ENCODE assay signal across 17 cellular contexts in genomic region chr17:66583112-66583748, GRCh38.
DNase-seq lines count a peak whose midpoint lies in the region; ATAC-seq, FAIRE-seq and TF ChIP-seq lines count a peak whose summit lies in the region.
"Had no signal": no experiment of that assay in that cellular context is flagged by ENCODE, and none has a peak within 500 bp of the region (broad histone marks: within the 10 kb centered on the region; RNA-seq: fewer than 3 reads in every experiment).

No MANE protein-coding gene starts in this region.

- TF ChIP-seq CTCF in hepatocyte (IDR thresholded peaks at IDR 0.05; ENCODE audit: poor library complexity) = no peak
- no peak for TF ChIP-seq CTCF in nephron (IDR thresholded peaks at IDR 0.05; ENCODE audit: unreplicated experiment in 3 of 3)
- TF ChIP-seq CTCF in heart left ventricle (IDR thresholded peaks at IDR 0.05) = no peak

- H3K27me3 ChIP-seq in BLaER1 (no peaks in the 10 kb centered on the region), hepatocyte (no peaks in the 10 kb centered on the region), heart left ventricle (no peaks in the 10 kb centered on the region)
- H3K27me3 ChIP-seq: BE2C, SJSA1 had no signal

- H3K4me2 ChIP-seq in BLaER1 = peak overlapping the region; percentile 53
- H3K4me2 ChIP-seq in hepatocyte = peak overlapping the region; percentile 45

- peaks cover 5% of the 10 kb centered on the region for H3K79me2 ChIP-seq in hepatocyte

- ATAC-seq in heart left ventricle (no peak), T-cell (replicated peaks in 1 of 4) (no peak)
- ATAC-seq: PC-3 had no signal

- no peak overlapping the region for H3K9ac ChIP-seq in BLaER1

- H4K20me1 ChIP-seq in BLaER1 = no peaks in the 10 kb centered on the region
- H4K20me1 ChIP-seq in hepatocyte (ENCODE audit: insufficient read depth, poor library complexity, severe bottlenecking) = no peaks in the 10 kb centered on the region

- H3K9me3 ChIP-seq in BLaER1 (peaks cover 11% of the 10 kb centered on the region; the same call in 1 of the 2 replicates), hepatocyte (ENCODE audit: low read depth) (no peaks in the 10 kb centered on the region), heart left ventricle (no peaks in the 10 kb centered on the region)
- H3K9me3 ChIP-seq: BE2C, SJSA1 had no signal

- POLR2A ChIA-PET in T-cell (lab: Charles Lee) = no interaction called here

- WGBS in hepatocyte (ENCODE audit: low lambda C conversion rate, missing lambda C conversion rate) = 62% methylated on average over 4 of the region's 4 CpGs
- WGBS in heart left ventricle, 4 donors = 65 to 73% (median 70%) methylated on average over 4 of the region's 4 CpGs

- H3K36me3 Mint-ChIP-seq in nephron (ENCODE audit: low read depth) (peaks cover 4% of the 10 kb centered on the region), T-cell (peaks cover 35% of the 10 kb centered on the region)

- H3K27ac ChIP-seq in BLaER1 (no peak overlapping the region), hepatocyte (peak overlapping the region; percentile 25), heart left ventricle (no peak overlapping the region)
- H3K27ac ChIP-seq: SJSA1 had no signal

- no peaks in the 10 kb centered on the region for H3K9me2 ChIP-seq in hepatocyte (replicated peaks; ENCODE audit: insufficient read depth)

- H3K4me1 Mint-ChIP-seq in nephron (peaks cover 45% of the 10 kb centered on the region), T-cell (peaks cover 58 to 65% (median 59%) of the 10 kb centered on the region in 3 donors)

- H3K4me3 Mint-ChIP-seq in nephron = peak overlapping the region in 1 of 3 experiments; percentile 14
- H3K4me3 Mint-ChIP-seq in T-cell = no peak overlapping the region
- H3K4me3 Mint-ChIP-seq: H9 had no signal

- H3K27ac Mint-ChIP-seq in nephron (peak overlapping the region; percentile 78 to 95 (median 90)), T-cell (no peak overlapping the region)

- H3K4me1 ChIP-seq in BLaER1 (peaks cover 17% of the 10 kb centered on the region), hepatocyte (ENCODE audit: insufficient read depth) (peaks cover 14% of the 10 kb centered on the region), heart left ventricle (peaks cover 0 to 40% (median 13%) of the 10 kb centered on the region in 12 donors)

- H3K4me3 ChIP-seq in BLaER1 (no peak overlapping the region), hepatocyte (no peak overlapping the region), heart left ventricle (no peak overlapping the region)
- H3K4me3 ChIP-seq: SJSA1 had no signal

- CTCF ChIA-PET in T-cell (lab: Charles Lee) = no interaction called here

- no peak overlapping the region for H2AFZ ChIP-seq in hepatocyte

- TF ChIP-seq POLR2A in heart left ventricle (IDR thresholded peaks at IDR 0.05) (no peak), GM12891 (IDR thresholded peaks at IDR 0.05; ENCODE audit: low read depth, low read length) (no peak)

- H3K27me3 Mint-ChIP-seq in nephron (ENCODE audit: low read depth) (peaks cover 4% of the 10 kb centered on the region), T-cell (no peaks in the 10 kb centered on the region)

- intact Hi-C loops in heart left ventricle (cut with DNase I) = no loop called here

- DNase-seq in DMS53 (lab: John Stamatoyannopoulos, UW) (peak; percentile 8), hepatocyte (ENCODE audit: low spot score) (no peak), heart left ventricle (no peak), GM12891 (ENCODE audit: insufficient read length, low spot score) (no peak), HuH-7 (ENCODE audit: low spot score) (no peak), T-cell (no peak)
- DNase-seq: BE2C, EL, NCI-H1105, NCI-H1694, NCI-H510A treated with DMSO at 0.1 percent for 48 hours, NCI-H82, PC-3 had no signal

- H3K9me3 Mint-ChIP-seq in nephron (peaks cover 3% of the 10 kb centered on the region), T-cell (peaks cover 0 to 6% (median 2%) of the 10 kb centered on the region in 3 donors)

- no peak for FAIRE-seq in GM12891 (lab: Jason Lieb, UNC)

- H3K36me3 ChIP-seq in BLaER1 (no peaks in the 10 kb centered on the region), hepatocyte (replicated peaks; ENCODE audit: insufficient read depth, low read depth) (no peaks in the 10 kb centered on the region), heart left ventricle (no peaks in the 10 kb centered on the region)
- H3K36me3 ChIP-seq: BE2C, SJSA1 had no signal

TF ChIP-seq in GM12891, 5 proteins besides CTCF, POLR2A, EP300 and RAD21:
- no peak for TF ChIP-seq TAF1 (IDR thresholded peaks at IDR 0.05; ENCODE audit: low read depth, low read length)
- no peak for TF ChIP-seq PAX5 (IDR thresholded peaks at IDR 0.05; ENCODE audit: insufficient read depth, low read length, severe bottlenecking)
- no peak for TF ChIP-seq POLR2AphosphoS5 (IDR thresholded peaks at IDR 0.05; ENCODE audit: low read depth, low read length)
- TF ChIP-seq POU2F2 (IDR thresholded peaks at IDR 0.05; ENCODE audit: low read depth, low read length) = no peak

Comparison
In these comparisons a context has a peak if more than half of its experiments do, and no peak if none do; other contexts are left out.
1. H3K27ac Mint-ChIP-seq: peak in nephron (3 of 3); none in T-cell (0 of 2).